Comparison of ENCODE assay signal across 28 cellular contexts in the genomic region with DNA sequence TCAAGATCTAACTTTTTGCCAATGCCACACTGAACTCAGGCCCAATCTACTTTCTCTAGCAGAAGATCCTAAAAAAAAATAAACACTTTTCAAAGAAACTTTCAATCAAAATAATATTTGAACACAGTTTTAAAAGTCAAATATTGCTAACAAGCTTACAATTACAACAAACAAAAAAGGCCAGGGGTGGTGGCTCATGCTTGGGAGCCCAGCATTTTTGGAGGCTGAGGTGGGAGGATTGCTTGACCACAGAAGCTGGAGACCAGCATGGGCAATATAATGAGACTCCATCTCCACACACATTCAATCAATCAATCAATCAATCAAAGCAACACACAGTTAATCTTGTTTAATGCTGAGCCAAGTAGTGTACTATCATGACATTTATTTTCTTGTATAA.
"Had no signal": no experiment of that assay in that cellular context is flagged by ENCODE, and none has a peak within 500 bp of the region (broad histone marks: within the 10 kb centered on the region; RNA-seq: fewer than 3 reads in every experiment).

No MANE protein-coding gene starts in this region.

- H3K27ac ChIP-seq: neutrophil, pancreas, psoas muscle, sigmoid colon, stomach, thoracic aorta, thyroid gland, tibial nerve, upper lobe of left lung, vagina had no signal

- H3K4me1 Mint-ChIP-seq: naive thymus-derived CD4-positive, alpha-beta T cell; natural killer cell; neural crest cell; stimulated activated effector memory CD8-positive, alpha-beta T cell treated with anti-CD3 and anti-CD28 coated beads, Interleukin-12 subunit alpha, Interleukin-12 subunit beta, amount 100 ng/mL, for 72 hours; stimulated activated naive B cell treated with anti-CD40 and anti-IgM and Interleukin-4, amounts not matched to agents 10 μg/mL and 1 μg/mL and 100 μg/mL, for 72 hours had no signal

- H3K27ac Mint-ChIP-seq: naive thymus-derived CD4-positive, alpha-beta T cell; natural killer cell; stimulated activated effector memory CD8-positive, alpha-beta T cell treated with anti-CD3 and anti-CD28 coated beads, Interleukin-12 subunit alpha, Interleukin-12 subunit beta, amount 100 ng/mL, for 72 hours; stimulated activated naive B cell treated with anti-CD40 and anti-IgM and Interleukin-4, amounts not matched to agents 10 μg/mL and 1 μg/mL and 100 μg/mL, for 72 hours; stimulated activated naive CD8-positive, alpha-beta T cell treated with anti-CD3 and anti-CD28 coated beads, Interleukin-15, Interleukin-2, amounts not matched to agents 100 ng/mL and 50 ng/mL, for 24 hours had no signal

- H3K9me3 Mint-ChIP-seq: natural killer cell; stimulated activated effector memory CD8-positive, alpha-beta T cell treated with anti-CD3 and anti-CD28 coated beads, Interleukin-12 subunit alpha, Interleukin-12 subunit beta, amount 100 ng/mL, for 72 hours; stimulated activated naive B cell treated with anti-CD40 and anti-IgM and Interleukin-4, amounts not matched to agents 10 μg/mL and 1 μg/mL and 100 μg/mL, for 72 hours; stimulated activated naive CD8-positive, alpha-beta T cell treated with anti-CD3 and anti-CD28 coated beads, Interleukin-15, Interleukin-2, amounts not matched to agents 100 ng/mL and 50 ng/mL, for 24 hours had no signal

- H3K27me3 ChIP-seq: neutrophil, pancreas, right lobe of liver, sigmoid colon, thyroid gland, tibial nerve, upper lobe of left lung, vagina had no signal

- FAIRE-seq: pancreas, small intestine, urothelium cell line had no signal

- H3K4me3 ChIP-seq: pancreas, psoas muscle, right lobe of liver, sigmoid colon, stomach, thoracic aorta, thyroid gland, tibial nerve, upper lobe of left lung, vagina had no signal

- H3K9me3 ChIP-seq: neutrophil, pancreas, right lobe of liver, sigmoid colon, stomach, thoracic aorta, thyroid gland, tibial nerve, upper lobe of left lung, vagina had no signal

- H3K27me3 Mint-ChIP-seq: stimulated activated naive CD8-positive, alpha-beta T cell treated with anti-CD3 and anti-CD28 coated beads, Interleukin-15, Interleukin-2, amounts not matched to agents 100 ng/mL and 50 ng/mL, for 24 hours had no signal

- DNase-seq: naive thymus-derived CD4-positive, alpha-beta T cell; natural killer cell; nephron progenitor cell; nucleus accumbens; pancreas; psoas muscle; right cardiac atrium; right lobe of liver; sigmoid colon; small intestine; stimulated activated CD4-positive, alpha-beta T cell treated with anti-CD3 and anti-CD28 coated beads, Interleukin-15, amount 100 ng/mL, for 24 hours; stimulated activated CD4-positive, alpha-beta T cell treated with anti-CD3 and anti-CD28 coated beads, Interleukin-2, amount 100 ng/mL, for 24 hours; stimulated activated CD4-positive, alpha-beta T cell treated with anti-CD3 and anti-CD28 coated beads, Interleukin-2, amount 100 ng/mL, for 48 hours; stimulated activated CD4-positive, alpha-beta T cell treated with anti-CD3 and anti-CD28 coated beads, Interleukin-4, amount 100 ng/mL, for 24 hours; stimulated activated naive B cell treated with anti-CD40 and anti-IgM and Interleukin-4, amounts not matched to agents 10 μg/mL and 1 μg/mL and 100 μg/mL, for 72 hours; stimulated activated naive CD4-positive, alpha-beta T cell treated with Interleukin-2 at 50 U/mL for 16 hours; stomach; thyroid gland; trophoblast cell; upper lobe of left lung had no signal

- H3K36me3 ChIP-seq: neutrophil, pancreas, right lobe of liver, sigmoid colon, stomach, thoracic aorta, thyroid gland, tibial nerve, upper lobe of left lung, vagina had no signal

- H3K4me1 ChIP-seq: pancreas, psoas muscle, sigmoid colon, stomach, thyroid gland, tibial nerve, upper lobe of left lung, vagina had no signal

- H3K4me3 Mint-ChIP-seq: naive thymus-derived CD4-positive, alpha-beta T cell; natural killer cell; nephron progenitor cell; neural crest cell; stimulated activated effector memory CD8-positive, alpha-beta T cell treated with anti-CD3 and anti-CD28 coated beads, Interleukin-12 subunit alpha, Interleukin-12 subunit beta, amount 100 ng/mL, for 72 hours; stimulated activated naive B cell treated with anti-CD40 and anti-IgM and Interleukin-4, amounts not matched to agents 10 μg/mL and 1 μg/mL and 100 μg/mL, for 72 hours; stimulated activated naive CD8-positive, alpha-beta T cell treated with anti-CD3 and anti-CD28 coated beads, Interleukin-15, Interleukin-2, amounts not matched to agents 100 ng/mL and 50 ng/mL, for 24 hours had no signal

- ATAC-seq: naive thymus-derived CD4-positive, alpha-beta T cell; natural killer cell; pancreas; psoas muscle; stimulated activated effector memory CD8-positive, alpha-beta T cell treated with anti-CD3 and anti-CD28 coated beads, Interleukin-12 subunit alpha, Interleukin-12 subunit beta, amount 100 ng/mL, for 72 hours; stimulated activated naive B cell treated with anti-CD40 and anti-IgM and Interleukin-4, amounts not matched to agents 10 μg/mL and 1 μg/mL and 100 μg/mL, for 72 hours had no signal

- H3K36me3 Mint-ChIP-seq: naive thymus-derived CD4-positive, alpha-beta T cell; natural killer cell; stimulated activated effector memory CD8-positive, alpha-beta T cell treated with anti-CD3 and anti-CD28 coated beads, Interleukin-12 subunit alpha, Interleukin-12 subunit beta, amount 100 ng/mL, for 72 hours; stimulated activated naive B cell treated with anti-CD40 and anti-IgM and Interleukin-4, amounts not matched to agents 10 μg/mL and 1 μg/mL and 100 μg/mL, for 72 hours had no signal
